8 cellular contexts compared by ENCODE assay signal in the genomic region with DNA sequence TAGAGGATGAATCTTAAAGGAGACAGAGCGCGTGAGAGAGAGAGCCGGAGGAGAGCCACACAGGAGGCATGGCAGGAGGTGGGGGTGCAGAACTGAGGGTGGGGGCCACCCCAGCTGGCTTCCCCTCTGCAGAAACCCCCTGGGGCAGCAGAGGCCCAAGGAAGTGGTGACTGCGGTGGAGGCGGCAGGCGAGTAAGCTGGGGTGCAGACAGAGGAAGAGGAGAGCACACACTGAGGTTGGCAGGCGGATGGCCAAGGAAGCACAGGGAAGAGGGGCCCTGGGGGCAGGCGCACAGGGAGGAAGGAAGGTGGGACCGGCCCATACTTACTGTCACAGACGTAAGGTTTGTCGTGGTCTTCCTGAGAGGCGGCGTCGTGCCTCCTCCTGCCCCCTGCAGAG.
DNase-seq lines count a peak whose midpoint lies in the region; ATAC-seq and TF ChIP-seq lines count a peak whose summit lies in the region.

No MANE protein-coding gene starts in this region.

- H3K27ac ChIP-seq in gastrocnemius medialis: peak overlapping the region; percentile 90 to 94 (median 92)

- H3K4me3 Mint-ChIP-seq in activated T-cell treated with anti-CD3 and anti-CD28 coated beads, Interleukin-2, amount 50 U/mL, for 72 hours: peak overlapping the region; percentile 61 to 65

- in situ Hi-C loops in gastrocnemius medialis (cut with MboI; ENCODE audit: low sequenced_read_pairs in 4 of 4): no loop called here

- peaks cover 41 to 49% of the 10 kb centered on the region in 2 donors for H3K4me1 ChIP-seq in gastrocnemius medialis

- no peaks in the 10 kb centered on the region for H3K36me3 ChIP-seq in gastrocnemius medialis

- H3K9me3 Mint-ChIP-seq in activated T-cell treated with anti-CD3 and anti-CD28 coated beads, Interleukin-2, amount 50 U/mL, for 72 hours: no peaks in the 10 kb centered on the region

- TF ChIP-seq POLR2A in gastrocnemius medialis (IDR thresholded peaks at IDR 0.05): no peak

- H3K9me3 ChIP-seq in gastrocnemius medialis: no peaks in the 10 kb centered on the region

- intact Hi-C loops in gastrocnemius medialis (cut with DNase I; ENCODE audit: low total_unique reads): loop anchor here (2.0 to 10.0 kb wide), 2 partner anchors 181 to 199 kb away; a partner anchor contains a TSS

- H3K27me3 Mint-ChIP-seq in activated T-cell treated with anti-CD3 and anti-CD28 coated beads, Interleukin-2, amount 50 U/mL, for 72 hours (ENCODE audit: low read depth): no peaks in the 10 kb centered on the region

- DNase-seq in GM12865 (ENCODE audit: low read depth): peak; percentile 72
- DNase-seq in activated T-cell treated with anti-CD3 and anti-CD28 coated beads, Interleukin-2, amount 50 U/mL, for 72 hours: peak; percentile 61 to 71
- no peak for DNase-seq in gastrocnemius medialis
- DNase-seq in NCI-H1694 treated with DMSO at 0.1 percent for 48 hours (lab: John Stamatoyannopoulos, UW): no peak

- peaks cover 26% of the 10 kb centered on the region for H3K4me1 Mint-ChIP-seq in activated T-cell treated with anti-CD3 and anti-CD28 coated beads, Interleukin-2, amount 50 U/mL, for 72 hours (ENCODE audit: low read depth)

- peak; percentile 45 for ATAC-seq in HG02759 (IDR thresholded peaks at IDR 0.05; ENCODE audit: unreplicated experiment)
- ATAC-seq in activated T-cell treated with anti-CD3 and anti-CD28 coated beads, Interleukin-2, amount 50 U/mL, for 72 hours (replicated peaks in 1 of 2): peak; percentile 82 to 88
- ATAC-seq in gastrocnemius medialis: no peak
- ATAC-seq in HG03460 (IDR thresholded peaks at IDR 0.05; ENCODE audit: unreplicated experiment): no peak
- no peak for ATAC-seq in GM21786 (IDR thresholded peaks at IDR 0.05; ENCODE audit: unreplicated experiment)
- no peak for ATAC-seq in GM21447 (IDR thresholded peaks at IDR 0.05; ENCODE audit: unreplicated experiment)

- H3K27me3 ChIP-seq in gastrocnemius medialis: no peaks in the 10 kb centered on the region

- TF ChIP-seq CTCF in GM12865 (IDR thresholded peaks at IDR 0.05; ENCODE audit: insufficient read depth, low read depth, low read length, missing control alignments): no peak
- no peak for TF ChIP-seq CTCF in gastrocnemius medialis (IDR thresholded peaks at IDR 0.05 in 4 of 5, conservative IDR thresholded peaks at IDR 0.05 in 1 of 5)

- H3K36me3 Mint-ChIP-seq in activated T-cell treated with anti-CD3 and anti-CD28 coated beads, Interleukin-2, amount 50 U/mL, for 72 hours (ENCODE audit: insufficient read depth in 2 of 2): no peaks in the 10 kb centered on the region

- H3K27ac Mint-ChIP-seq in activated T-cell treated with anti-CD3 and anti-CD28 coated beads, Interleukin-2, amount 50 U/mL, for 72 hours: no peak overlapping the region

- H3K4me3 ChIP-seq in GM12865 (ENCODE audit: low read depth, low read length) (no peak overlapping the region), gastrocnemius medialis (no peak overlapping the region)

Comparison
In these comparisons a context has a peak if more than half of its experiments do, and no peak if none do; other contexts are left out.
1. DNase-seq: peak in GM12865 (single experiment) and activated T-cell treated with anti-CD3 and anti-CD28 coated beads, Interleukin-2, amount 50 U/mL, for 72 hours (2 of 2); none in gastrocnemius medialis (0 of 2) and NCI-H1694 treated with DMSO at 0.1 percent for 48 hours (single experiment).
2. ATAC-seq: peak in HG02759 (single experiment) and activated T-cell treated with anti-CD3 and anti-CD28 coated beads, Interleukin-2, amount 50 U/mL, for 72 hours (2 of 2); none in gastrocnemius medialis (0 of 2), HG03460 (single experiment), GM21786 (single experiment) and GM21447 (single experiment).